ENCODE assay signal across 6 cellular contexts in genomic region chr5:133394477-133394817, GRCh38.
A peak's percentile ranks its signal among the peaks of the same experiment; 100 is the strongest.
DNase-seq lines count a peak whose midpoint lies in the region; ATAC-seq and TF ChIP-seq lines count a peak whose summit lies in the region.
"Not testable (repeated sequence)": the region's sequence is repeated elsewhere in the genome, so short reads cannot be mapped to it uniquely, and the experiment has no call there.

No MANE protein-coding gene starts in this region.

- H3K9me3 Mint-ChIP-seq in activated T-cell treated with anti-CD3 and anti-CD28 coated beads, Interleukin-2, amount 50 U/mL, for 24 hours; natural killer cell treated with Interleukin-12 subunit alpha and Interleukin-12 subunit beta and Interleukin-15 and Interleukin-18, amount 100 ng/mL, for 72 hours: not testable (repeated sequence)

- H3K4me3 Mint-ChIP-seq in activated T-cell treated with anti-CD3 and anti-CD28 coated beads, Interleukin-2, amount 50 U/mL, for 24 hours; natural killer cell treated with Interleukin-12 subunit alpha and Interleukin-12 subunit beta and Interleukin-15 and Interleukin-18, amount 100 ng/mL, for 72 hours: not testable (repeated sequence)

- not testable (repeated sequence) for H3K27me3 ChIP-seq in RWPE2 (ENCODE audit: insufficient read depth, poor library complexity, severe bottlenecking); lung (ENCODE audit: control insufficient read depth, insufficient read depth)
- H3K27me3 ChIP-seq in esophagus muscularis mucosa, result peaks cover 0 to 17% (median 0%) of the 10 kb centered on the region in 4 donors

- not testable (repeated sequence) for TF ChIP-seq POLR2A in esophagus muscularis mucosa (IDR thresholded peaks at IDR 0.05; ENCODE audit: low read depth)

- H3K4me1 ChIP-seq in RWPE2 (ENCODE audit: insufficient read depth, poor library complexity, severe bottlenecking); esophagus muscularis mucosa; lung (ENCODE audit: control insufficient read depth in 2 of 2, insufficient read depth in 2 of 2, low read length in 2 of 2): not testable (repeated sequence)

- peaks cover 16% of the 10 kb centered on the region for H3K27me3 Mint-ChIP-seq in activated T-cell treated with anti-CD3 and anti-CD28 coated beads, Interleukin-2, amount 50 U/mL, for 24 hours
- peaks cover 16 to 21% of the 10 kb centered on the region in 2 donors for H3K27me3 Mint-ChIP-seq in natural killer cell treated with Interleukin-12 subunit alpha and Interleukin-12 subunit beta and Interleukin-15 and Interleukin-18, amount 100 ng/mL, for 72 hours

- intact Hi-C loops in esophagus muscularis mucosa (cut with DNase I), result not testable (repeated sequence)

- H3K27ac Mint-ChIP-seq in activated T-cell treated with anti-CD3 and anti-CD28 coated beads, Interleukin-2, amount 50 U/mL, for 24 hours; natural killer cell treated with Interleukin-12 subunit alpha and Interleukin-12 subunit beta and Interleukin-15 and Interleukin-18, amount 100 ng/mL, for 72 hours: not testable (repeated sequence)

- not testable (repeated sequence) for TF ChIP-seq CTCF in RWPE2 (IDR thresholded peaks at IDR 0.05; ENCODE audit: poor library complexity, severe bottlenecking); esophagus muscularis mucosa (IDR thresholded peaks at IDR 0.05); lung (IDR thresholded peaks at IDR 0.05; ENCODE audit: control extremely low read depth, extremely low read depth)

- WGBS in esophagus muscularis mucosa, result 100% methylated on average over 12 of the region's 22 CpGs
- WGBS in lung, 2 donors, result 95 to 96% methylated on average over 22 of the region's 22 CpGs

- H3K4me1 Mint-ChIP-seq in activated T-cell treated with anti-CD3 and anti-CD28 coated beads, Interleukin-2, amount 50 U/mL, for 24 hours (ENCODE audit: low read depth), result peaks cover 34% of the 10 kb centered on the region
- peaks cover 18 to 33% of the 10 kb centered on the region in 2 donors for H3K4me1 Mint-ChIP-seq in natural killer cell treated with Interleukin-12 subunit alpha and Interleukin-12 subunit beta and Interleukin-15 and Interleukin-18, amount 100 ng/mL, for 72 hours (ENCODE audit: low read depth in 2 of 2)

- DNase-seq in RWPE2 (ENCODE audit: low spot score) (peak; percentile 62), esophagus muscularis mucosa (ENCODE audit: extremely low spot score) (peak; percentile 45), lung (ENCODE audit: low spot score) (peak; percentile 15)
- peak; percentile 51 for DNase-seq in activated CD8-positive, alpha-beta memory T cell treated with anti-CD3 and anti-CD28 coated beads for 24 hours
- peak; percentile 11 for DNase-seq in activated T-cell treated with anti-CD3 and anti-CD28 coated beads, Interleukin-2, amount 50 U/mL, for 24 hours
- peak; percentile 59 for DNase-seq in natural killer cell treated with Interleukin-12 subunit alpha and Interleukin-12 subunit beta and Interleukin-15 and Interleukin-18, amount 100 ng/mL, for 72 hours (ENCODE audit: low spot score)

- H3K9me3 ChIP-seq in RWPE2 (ENCODE audit: severe bottlenecking); esophagus muscularis mucosa; lung (ENCODE audit: control insufficient read depth in 2 of 2, insufficient read depth in 1 of 2, low read length in 1 of 2): not testable (repeated sequence)

- not testable (repeated sequence) for TF ChIP-seq EP300 in esophagus muscularis mucosa (IDR thresholded peaks at IDR 0.05)

- H3K36me3 ChIP-seq in RWPE2 (ENCODE audit: low read depth); esophagus muscularis mucosa; lung (ENCODE audit: control insufficient read depth in 2 of 2, insufficient read depth in 2 of 2, low read length in 2 of 2): not testable (repeated sequence)

- not testable (repeated sequence) for H3K27ac ChIP-seq in RWPE2 (ENCODE audit: poor library complexity, severe bottlenecking); esophagus muscularis mucosa (replicated peaks in 1 of 4); lung (ENCODE audit: low read depth in 1 of 2, low read length in 1 of 2)

- H3K36me3 Mint-ChIP-seq in activated T-cell treated with anti-CD3 and anti-CD28 coated beads, Interleukin-2, amount 50 U/mL, for 24 hours (ENCODE audit: low read depth); natural killer cell treated with Interleukin-12 subunit alpha and Interleukin-12 subunit beta and Interleukin-15 and Interleukin-18, amount 100 ng/mL, for 72 hours: not testable (repeated sequence)

- ATAC-seq in RWPE2 (ENCODE audit: low read depth); lung (ENCODE audit: insufficient read depth, low FRiP score); natural killer cell treated with Interleukin-12 subunit alpha and Interleukin-12 subunit beta and Interleukin-15 and Interleukin-18, amount 100 ng/mL, for 72 hours: not testable (repeated sequence)

- not testable (repeated sequence) for H3K4me3 ChIP-seq in RWPE2 (ENCODE audit: severe bottlenecking); esophagus muscularis mucosa; lung

Comparison
In these comparisons a context has a peak if more than half of its experiments do, and no peak if none do; other contexts are left out.
1. DNase-seq: peak in every context shown above with its lines; median percentile 62 in RWPE2; 59 in natural killer cell treated with Interleukin-12 subunit alpha and Interleukin-12 subunit beta and Interleukin-15 and Interleukin-18, amount 100 ng/mL, for 72 hours; 51 in activated CD8-positive, alpha-beta memory T cell treated with anti-CD3 and anti-CD28 coated beads for 24 hours; 45 in esophagus muscularis mucosa; 15 in lung; 11 in activated T-cell treated with anti-CD3 and anti-CD28 coated beads, Interleukin-2, amount 50 U/mL, for 24 hours.